In the genomic region with DNA sequence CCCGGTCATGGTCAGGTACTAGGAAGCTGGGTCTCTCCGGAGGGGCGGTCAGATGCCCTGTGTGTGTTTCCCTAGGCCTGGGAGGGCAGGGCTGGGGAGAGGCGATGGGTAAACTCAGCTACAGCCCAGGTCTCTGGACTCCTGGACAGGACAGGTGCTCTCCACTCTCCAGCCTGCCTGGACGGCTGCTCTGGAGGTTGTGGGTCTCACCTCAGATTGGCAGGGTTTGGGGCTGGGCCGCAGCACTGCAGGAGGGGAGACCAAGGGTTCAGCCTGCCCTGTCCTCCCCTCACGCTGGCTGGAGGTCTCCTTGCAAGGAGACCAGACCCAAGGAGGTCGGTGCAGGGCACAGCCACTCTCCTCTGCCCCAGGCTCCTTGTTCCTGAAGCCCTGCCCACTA, we compare ENCODE assay signal across 26 cellular contexts. TPM values are rescaled to one million over a fixed set of nuclear protein-coding genes. Genes with fewer than 3 reads are reported as not detected.
A peak's percentile ranks its signal among the peaks of the same experiment; 100 is the strongest.
DNase-seq lines count a peak whose midpoint lies in the region; ATAC-seq and TF ChIP-seq lines count a peak whose summit lies in the region.
"Had no signal": no experiment of that assay in that cellular context is flagged by ENCODE, and none has a peak within 500 bp of the region (broad histone marks: within the 10 kb centered on the region; RNA-seq: fewer than 3 reads in every experiment).

No MANE protein-coding gene starts in this region.

- peaks cover 1% of the 10 kb centered on the region for H3K27me3 Mint-ChIP-seq in endodermal cell (ENCODE audit: insufficient read depth)
- H3K27me3 Mint-ChIP-seq: activated T-helper 17 cell treated with anti-CD3 and anti-CD28 coated beads, Interleukin-2, amount 50 U/mL, for 72 hours had no signal

- H3K4me2 ChIP-seq in neuronal stem cell (ENCODE audit: insufficient read depth, low read length, poor library complexity, severe bottlenecking), result no peak overlapping the region

- H3K27me3 ChIP-seq in RWPE2 (ENCODE audit: insufficient read depth, poor library complexity, severe bottlenecking), result no peaks in the 10 kb centered on the region
- H3K27me3 ChIP-seq in endodermal cell (ENCODE audit: control insufficient read depth, insufficient read depth, low read length, poor library complexity, severe bottlenecking), result no peaks in the 10 kb centered on the region
- peaks cover 0 to 47% (median 0%) of the 10 kb centered on the region in 3 experiments for H3K27me3 ChIP-seq in neuronal stem cell (ENCODE audit: control insufficient read depth in 3 of 3, insufficient read depth in 3 of 3, low read depth in 1 of 3, low read length in 3 of 3)
- no peaks in the 10 kb centered on the region for H3K27me3 ChIP-seq in thymus (ENCODE audit: control insufficient read depth, insufficient read depth)
- H3K27me3 ChIP-seq: cardiac muscle cell, left lung, ovary had no signal

- no peak overlapping the region for H3K4me3 Mint-ChIP-seq in endodermal cell
- H3K4me3 Mint-ChIP-seq: activated T-helper 17 cell treated with anti-CD3 and anti-CD28 coated beads, Interleukin-2, amount 50 U/mL, for 72 hours; HFFc6; immature natural killer cell; naive thymus-derived CD8-positive, alpha-beta T cell had no signal

- no peak overlapping the region for H2BK12ac ChIP-seq in neuronal stem cell (ENCODE audit: low read length)

- peaks cover 27% of the 10 kb centered on the region for H3K4me1 Mint-ChIP-seq in endodermal cell
- H3K4me1 Mint-ChIP-seq: immature natural killer cell had no signal

- peak overlapping the region; percentile 78 for H3K27ac Mint-ChIP-seq in endodermal cell
- H3K27ac Mint-ChIP-seq: activated T-helper 17 cell treated with anti-CD3 and anti-CD28 coated beads, Interleukin-2, amount 50 U/mL, for 72 hours; immature natural killer cell; naive thymus-derived CD8-positive, alpha-beta T cell had no signal

- TF ChIP-seq CTCF in RWPE2 (IDR thresholded peaks at IDR 0.05; ENCODE audit: poor library complexity, severe bottlenecking) (no peak), endodermal cell (conservative IDR thresholded peaks at IDR 0.05) (no peak)

- peaks cover 7% of the 10 kb centered on the region; the same call in 1 of the 2 replicates for H3K36me3 ChIP-seq in RWPE2 (ENCODE audit: low read depth)
- no peaks in the 10 kb centered on the region for H3K36me3 ChIP-seq in endodermal cell (ENCODE audit: control insufficient read depth, insufficient read depth, low read length)
- H3K36me3 ChIP-seq in neuronal stem cell (replicated peaks in 1 of 2; ENCODE audit: control insufficient read depth in 2 of 2, insufficient read depth in 2 of 2, low read length in 2 of 2), result no peaks in the 10 kb centered on the region
- no peaks in the 10 kb centered on the region for H3K36me3 ChIP-seq in thymus (ENCODE audit: control insufficient read depth, insufficient read depth)
- H3K36me3 ChIP-seq: cardiac muscle cell, left lung, ovary had no signal

- H3K4me3 ChIP-seq in RWPE2 (ENCODE audit: severe bottlenecking), result no peak overlapping the region
- no peak overlapping the region for H3K4me3 ChIP-seq in endodermal cell (ENCODE audit: low read length)
- no peak overlapping the region for H3K4me3 ChIP-seq in neuronal stem cell (ENCODE audit: low read length in 2 of 2)
- H3K4me3 ChIP-seq in thymus (ENCODE audit: low read length), result no peak overlapping the region
- H3K4me3 ChIP-seq: cardiac muscle cell, GM23248, left lung, ovary had no signal

- no peaks in the 10 kb centered on the region for H3K36me3 Mint-ChIP-seq in endodermal cell (ENCODE audit: low read depth)
- H3K36me3 Mint-ChIP-seq: immature natural killer cell; naive thymus-derived CD8-positive, alpha-beta T cell had no signal

- no peak overlapping the region for H3K4ac ChIP-seq in neuronal stem cell (ENCODE audit: low read length)

- H2BK5ac ChIP-seq in neuronal stem cell (ENCODE audit: low read length), result peak overlapping the region; percentile 49

- no peaks in the 10 kb centered on the region for H3K9me3 Mint-ChIP-seq in endodermal cell
- H3K9me3 Mint-ChIP-seq: activated T-helper 17 cell treated with anti-CD3 and anti-CD28 coated beads, Interleukin-2, amount 50 U/mL, for 72 hours; HFFc6; immature natural killer cell; naive thymus-derived CD8-positive, alpha-beta T cell had no signal

- H4K8ac ChIP-seq in neuronal stem cell (ENCODE audit: low read depth, low read length), result peak overlapping the region; percentile 70

- 82 to 86% methylated on average over 4 to 8 of the region's 8 CpGs for WGBS in endodermal cell (ENCODE audit: insufficient coverage in 1 of 2, insufficient read length in 1 of 2), 2 experiments
- WGBS in neuronal stem cell (ENCODE audit: extremely low coverage in 2 of 2, insufficient read length in 2 of 2, insufficient replicate concordance in 1 of 2), 2 donors, result no CpG with 5 or more reads among the region's 8 CpGs
- 81% methylated on average over 8 of the region's 8 CpGs for WGBS in thymus

- no peak overlapping the region for H2AK5ac ChIP-seq in neuronal stem cell (ENCODE audit: low read depth, low read length)

- H3K79me1 ChIP-seq in neuronal stem cell (ENCODE audit: low read depth, low read length), result no peaks in the 10 kb centered on the region

- H2AFZ ChIP-seq in neuronal stem cell (ENCODE audit: low read length), result no peak overlapping the region
- H2AFZ ChIP-seq: GM23248 had no signal

- H3K23ac ChIP-seq in neuronal stem cell (ENCODE audit: low read depth, low read length, poor library complexity), result no peak overlapping the region

- peak overlapping the region; percentile 1 for H4K91ac ChIP-seq in neuronal stem cell (ENCODE audit: low read depth, low read length, poor library complexity)

- H3K27ac ChIP-seq in RWPE2 (ENCODE audit: poor library complexity, severe bottlenecking) (peak overlapping the region; percentile 92), endodermal cell (ENCODE audit: low read depth, low read length) (no peak overlapping the region), neuronal stem cell (replicated peaks; ENCODE audit: low read length) (no peak overlapping the region), thymus (ENCODE audit: low read depth) (peak overlapping the region; percentile 42)
- H3K27ac ChIP-seq: cardiac muscle cell, GM23248, left lung, ovary had no signal

- H3K4me1 ChIP-seq in RWPE2 (ENCODE audit: insufficient read depth, poor library complexity, severe bottlenecking) (peaks cover 47% of the 10 kb centered on the region), endodermal cell (ENCODE audit: control insufficient read depth, insufficient read depth, low read length) (peaks cover 4% of the 10 kb centered on the region), neuronal stem cell (ENCODE audit: control insufficient read depth in 2 of 2, insufficient read depth in 1 of 2, low read depth in 1 of 2, low read length in 2 of 2) (peaks cover 3 to 24% of the 10 kb centered on the region in 2 donors), thymus (ENCODE audit: control insufficient read depth, insufficient read depth, low read length) (no peaks in the 10 kb centered on the region)

- H3K18ac ChIP-seq in neuronal stem cell (ENCODE audit: low read length), result peak overlapping the region; percentile 89

- no peak for ATAC-seq in RWPE2 (ENCODE audit: low read depth)
- ATAC-seq in HG02885 (IDR thresholded peaks at IDR 0.05; ENCODE audit: poor library complexity, unreplicated experiment), result no peak
- ATAC-seq: activated T-helper 17 cell treated with anti-CD3 and anti-CD28 coated beads, Interleukin-2, amount 50 U/mL, for 72 hours; naive thymus-derived CD8-positive, alpha-beta T cell had no signal

- H3K9ac ChIP-seq in endodermal cell (ENCODE audit: extremely low read depth, low read length, poor library complexity, severe bottlenecking) (no peak overlapping the region), neuronal stem cell (ENCODE audit: low read depth, low read length, poor library complexity) (no peak overlapping the region)
- H3K9ac ChIP-seq: GM23248 had no signal

- H2BK120ac ChIP-seq in neuronal stem cell (ENCODE audit: low read depth, low read length), result no peak overlapping the region

- peak overlapping the region; percentile 30 for H2BK15ac ChIP-seq in neuronal stem cell (ENCODE audit: low read length)

- no peaks in the 10 kb centered on the region for H3K9me3 ChIP-seq in RWPE2 (ENCODE audit: severe bottlenecking)
- no peaks in the 10 kb centered on the region for H3K9me3 ChIP-seq in endodermal cell (ENCODE audit: control insufficient read depth, low read length)
- no peaks in the 10 kb centered on the region for H3K9me3 ChIP-seq in neuronal stem cell (replicated peaks in 1 of 2; ENCODE audit: control insufficient read depth in 2 of 2, insufficient read depth in 1 of 2, low read depth in 1 of 2, low read length in 2 of 2)
- H3K9me3 ChIP-seq in thymus (ENCODE audit: control insufficient read depth), result no peaks in the 10 kb centered on the region
- H3K9me3 ChIP-seq: left lung, ovary had no signal

- H3K14ac ChIP-seq in neuronal stem cell (ENCODE audit: low read length), result no peak overlapping the region

- DNase-seq in RWPE2 (ENCODE audit: low spot score), result no peak
- no peak for DNase-seq in endodermal cell
- DNase-seq in neuronal stem cell (ENCODE audit: low spot score), result no peak
- no peak for DNase-seq in kidney tubule cell (ENCODE audit: low spot score)
- DNase-seq in HPDE6-E6E7 (ENCODE audit: extremely low spot score), result no peak
- DNase-seq in NCI-H748 treated with DMSO at 0.1 percent for 48 hours (lab: John Stamatoyannopoulos, UW), result no peak
- DNase-seq: activated CD4-positive, alpha-beta T cell treated with anti-CD3 and anti-CD28 coated beads, Interleukin-2, amount 50 U/mL, for 48 hours; activated CD4-positive, CD25-positive, alpha-beta regulatory T cell; activated CD8-positive, alpha-beta memory T cell treated with anti-CD3 and anti-CD28 coated beads, Interleukin-2, amount 50 U/mL, for 4 hours; activated naive CD4-positive, alpha-beta T cell treated with anti-CD3 and anti-CD28 coated beads, Interleukin-2, amount 50 U/mL, for 16 hours; cortex of kidney; DND-41; GM23248; HFFc6; immature natural killer cell; MV-4-11; naive thymus-derived CD8-positive, alpha-beta T cell; ovary; stimulated activated CD4-positive, alpha-beta T cell treated with anti-CD3 and anti-CD28 coated beads, Interleukin-2, amount 100 ng/mL, for 48 hours had no signal

RNA-seq across cellular contexts. Expression of a gene that starts 7.8 kb away (rescaled TPM):
- under 1 TPM; 0.07 to 0.09 TPM for total RNA-seq in endodermal cell
- polyA plus RNA-seq in endodermal cell (2013, experiment 1 of 2), result 0.11 TPM
- 0.08 TPM for polyA plus RNA-seq in endodermal cell (2013, experiment 2 of 2)
- polyA plus RNA-seq in neuronal stem cell (2013, experiment 1 of 2), result 0.07 TPM
- 0.07 TPM for polyA plus RNA-seq in neuronal stem cell (2013, experiment 2 of 2)
- polyA plus RNA-seq in thymus, result 4.8 TPM
- total RNA-seq: activated T-helper 17 cell treated with anti-CD3 and anti-CD28 coated beads, Interleukin-2, amount 50 U/mL, for 72 hours; cardiac muscle cell; naive thymus-derived CD8-positive, alpha-beta T cell; OCI-LY7; subcutaneous adipose tissue had no signal
- polyA plus RNA-seq: cardiac muscle cell; immature natural killer cell; naive thymus-derived CD8-positive, alpha-beta T cell had no signal

RNA-seq across cellular contexts. Expression of a gene that starts 49.1 kb away (rescaled TPM):
- 1 to 10 TPM in 1 of 2 donors, not detected in 1; 1.5 TPM for total RNA-seq in endodermal cell
- polyA plus RNA-seq in endodermal cell (2013, experiment 1 of 2), result 1.6 TPM
- 0.37 TPM for polyA plus RNA-seq in endodermal cell (2013, experiment 2 of 2)
- 0.24 TPM for polyA plus RNA-seq in neuronal stem cell (2013, experiment 1 of 2)
- polyA plus RNA-seq in neuronal stem cell (2013, experiment 2 of 2), result 0.18 TPM
- 34.7 TPM for polyA plus RNA-seq in thymus
- total RNA-seq: naive thymus-derived CD8-positive, alpha-beta T cell; OCI-LY7 had no signal
- polyA plus RNA-seq: immature natural killer cell; naive thymus-derived CD8-positive, alpha-beta T cell had no signal

Comparison
In these comparisons a context has a peak if more than half of its experiments do, and no peak if none do; other contexts are left out.
1. H3K27ac ChIP-seq: peak in RWPE2 (single experiment) and thymus (single experiment); none in endodermal cell (single experiment) and neuronal stem cell (single experiment).